8 cellular contexts compared by ENCODE assay signal in the genomic region with DNA sequence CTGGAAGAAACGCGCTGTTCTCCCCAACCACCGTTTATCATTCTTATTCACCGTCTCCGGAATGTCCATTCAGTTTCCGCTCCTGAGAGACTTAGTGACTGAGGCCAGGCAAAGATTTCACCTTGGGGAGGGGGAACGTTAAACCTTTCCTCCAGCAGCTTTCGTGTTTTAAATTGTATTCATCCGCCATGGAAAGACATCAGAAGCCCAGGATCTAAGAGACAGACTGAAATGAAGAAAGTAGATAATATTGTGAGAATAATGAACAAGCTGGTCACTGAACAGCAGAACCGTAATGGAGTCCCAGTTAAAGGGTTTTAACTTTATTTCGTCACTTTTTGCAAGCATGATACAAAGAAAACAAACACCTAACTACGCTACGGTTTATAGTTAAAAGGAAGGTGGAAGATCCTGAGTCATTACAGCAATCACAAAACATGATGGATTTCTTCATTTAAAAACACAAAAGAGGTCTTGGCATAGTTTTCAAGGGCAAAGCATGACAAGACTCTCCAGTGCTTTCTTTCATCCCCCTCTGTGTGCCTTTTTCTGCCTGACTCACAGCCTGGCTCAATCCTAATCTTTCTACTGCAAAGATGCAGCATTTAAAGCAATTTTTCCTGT. TPM values are rescaled to one million over a fixed set of nuclear protein-coding genes. Genes with fewer than 3 reads are reported as not detected.
DNase-seq lines count a peak whose midpoint lies in the region; ATAC-seq and TF ChIP-seq lines count a peak whose summit lies in the region.

No MANE protein-coding gene starts in this region.

- H3K36me3 ChIP-seq in ACC112 (ENCODE audit: insufficient read depth, low read length): no peaks in the 10 kb centered on the region
- peaks cover 0 to 5% of the 10 kb centered on the region in 2 donors for H3K36me3 ChIP-seq in psoas muscle (ENCODE audit: insufficient read depth in 1 of 2, low read depth in 1 of 2)

- H3K9me3 ChIP-seq in psoas muscle: no peaks in the 10 kb centered on the region

- peak; percentile 5 for ATAC-seq in GM18517 (IDR thresholded peaks at IDR 0.05; ENCODE audit: unreplicated experiment)
- no peak for ATAC-seq in foreskin keratinocyte
- peak in 1 of 4 donors; percentile 6 for ATAC-seq in psoas muscle

- TF ChIP-seq CTCF in WI38 (IDR thresholded peaks at IDR 0.05; ENCODE audit: low read depth, low read length) (no peak), foreskin keratinocyte (conservative IDR thresholded peaks at IDR 0.05) (no peak), psoas muscle (IDR thresholded peaks at IDR 0.05) (no peak)

- peak overlapping the region; percentile 62 for H2AFZ ChIP-seq in ACC112 (ENCODE audit: low read length, unreplicated experiment)

- DNase-seq in foreskin keratinocyte: no peak
- no peak for DNase-seq in psoas muscle
- DNase-seq in activated gamma-delta T cell treated with Interleukin-2 at 50 U/mL for 16 hours: no peak
- DNase-seq in H4 (ENCODE audit: low spot score): no peak
- no peak for DNase-seq in posterior cingulate gyrus

- peak overlapping the region; percentile 99 for H3K27ac ChIP-seq in ACC112 (ENCODE audit: low read depth, low read length)
- peak overlapping the region; percentile 77 for H3K27ac ChIP-seq in foreskin keratinocyte
- peak overlapping the region; percentile 99 for H3K27ac ChIP-seq in psoas muscle

- H3K4me1 ChIP-seq in ACC112 (ENCODE audit: control insufficient read depth, insufficient read depth, low read length, unreplicated experiment): peaks cover 40% of the 10 kb centered on the region
- H3K4me1 ChIP-seq in foreskin keratinocyte: peaks cover 9% of the 10 kb centered on the region
- H3K4me1 ChIP-seq in psoas muscle: peaks cover 38% of the 10 kb centered on the region

- H3K79me2 ChIP-seq in ACC112 (ENCODE audit: control insufficient read depth, insufficient read depth, low read length, unreplicated experiment): peaks cover 33% of the 10 kb centered on the region

- H3K4me3 ChIP-seq in ACC112 (ENCODE audit: low read depth, low read length): peak overlapping the region; percentile 84
- H3K4me3 ChIP-seq in WI38 (ENCODE audit: low read depth, low read length): peak overlapping the region; percentile 79
- peak overlapping the region; percentile 95 for H3K4me3 ChIP-seq in psoas muscle

- no peaks in the 10 kb centered on the region for H3K27me3 ChIP-seq in ACC112 (ENCODE audit: insufficient read depth, low read length)
- no peaks in the 10 kb centered on the region for H3K27me3 ChIP-seq in foreskin keratinocyte
- H3K27me3 ChIP-seq in psoas muscle (ENCODE audit: insufficient read depth in 3 of 3, low read length in 2 of 3): no peaks in the 10 kb centered on the region

- 1 to 4% (median 2%) methylated on average over 13 of the region's 13 CpGs for WGBS in psoas muscle, 3 donors

- intact Hi-C loops in psoas muscle (cut with DNase I) (loop anchor here (10.0 kb wide), 3 partner anchors 122 to 872 kb away; a partner anchor contains a TSS), posterior cingulate gyrus (cut with DNase I) (loop anchor here (5.0 to 10.0 kb wide), 2 partner anchors 62 to 119 kb away; a partner anchor contains a TSS)

RNA-seq across cellular contexts. Expression of a gene that starts 0.6 kb away (rescaled TPM):
- total RNA-seq in foreskin keratinocyte (7.3 and 8.7 TPM in 2 replicates), psoas muscle (100 to 1,000 TPM in 2 of 4 donors, 10 to 100 TPM in 2; 23.6 to 151 (median 83.3) TPM)
- polyA plus RNA-seq in foreskin keratinocyte (2.6 and 4.0 TPM in 2 replicates), psoas muscle (100 to 1,000 TPM in 2 of 3 donors, 10 to 100 TPM in 1; 75.0 to 150 (median 139) TPM)
- total RNA-seq in H4 (2014; rRNA removed; shearing (Covaris generic)): 16.0 and 17.3 TPM in 2 replicates

RNA-seq across cellular contexts. Expression of a gene that starts 59.1 kb away (rescaled TPM):
- total RNA-seq in foreskin keratinocyte (not detected in 2 replicates), psoas muscle (under 1 TPM; 0.17 to 0.87 (median 0.47) TPM)
- polyA plus RNA-seq in foreskin keratinocyte (0.06 TPM in 1 of 2 replicates, not detected in the other), psoas muscle (1 to 10 TPM in 1 of 3 donors, under 1 TPM in 2; 0.13 to 2.9 (median 0.25) TPM)
- 1.1 and 1.7 TPM in 2 replicates for total RNA-seq in H4 (2014; rRNA removed; shearing (Covaris generic))
